In the genomic region with DNA sequence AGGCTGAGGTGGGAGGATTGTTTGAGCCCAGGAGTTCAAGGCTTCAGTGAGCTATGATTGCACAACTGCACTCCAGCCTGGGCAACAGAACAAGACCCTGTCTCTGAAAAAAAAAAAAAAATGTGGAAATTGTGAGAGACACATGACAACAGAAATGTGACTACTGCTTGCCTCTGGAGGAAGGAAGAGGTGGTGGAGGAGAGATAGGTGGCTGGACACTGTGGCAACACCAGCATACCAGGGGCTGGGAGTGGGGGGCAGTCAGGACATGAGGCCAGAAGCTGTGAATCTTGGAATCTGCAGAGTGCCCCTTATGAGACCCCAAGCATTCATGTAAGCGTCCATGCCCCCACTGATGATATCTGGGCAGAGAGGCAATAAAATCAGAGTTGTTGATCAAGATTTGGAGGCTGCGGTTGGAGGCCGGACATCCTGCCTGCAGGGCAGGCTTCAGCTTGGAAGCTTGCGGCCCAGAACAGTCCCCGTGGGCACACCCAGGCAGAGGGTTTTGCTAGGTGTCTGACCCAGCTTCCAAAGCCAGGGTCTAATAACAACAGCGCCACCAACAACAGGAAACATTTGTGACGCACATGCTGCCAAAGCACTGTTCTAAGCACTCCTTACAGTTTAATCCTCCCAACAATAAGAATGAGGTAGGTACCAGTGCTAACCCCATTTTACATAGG, we compare ENCODE assay signal across 10 cellular contexts. TPM values are rescaled to one million over a fixed set of nuclear protein-coding genes. Genes with fewer than 3 reads are reported as not detected.
DNase-seq lines count a peak whose midpoint lies in the region; ATAC-seq and TF ChIP-seq lines count a peak whose summit lies in the region.
"Had no signal": no experiment of that assay in that cellular context is flagged by ENCODE, and none has a peak within 500 bp of the region (broad histone marks: within the 10 kb centered on the region; RNA-seq: fewer than 3 reads in every experiment).

No MANE protein-coding gene starts in this region.

- H3K36me3 Mint-ChIP-seq in activated T-cell treated with anti-CD3 and anti-CD28 coated beads, Interleukin-2, amount 50 U/mL, for 4 hours (ENCODE audit: insufficient read depth), result peaks cover 2% of the 10 kb centered on the region
- H3K36me3 Mint-ChIP-seq in immature natural killer cell, result no peaks in the 10 kb centered on the region
- H3K36me3 Mint-ChIP-seq in stimulated activated memory B cell treated with anti-CD40 and anti-IgM and Interleukin-4, amounts not matched to agents 10 μg/mL and 1 μg/mL and 100 μg/mL, for 72 hours, result peaks cover 5% of the 10 kb centered on the region

- H3K27me3 Mint-ChIP-seq in activated T-cell treated with anti-CD3 and anti-CD28 coated beads, Interleukin-2, amount 50 U/mL, for 4 hours (ENCODE audit: low read depth), result no peaks in the 10 kb centered on the region
- H3K27me3 Mint-ChIP-seq in immature natural killer cell (ENCODE audit: low read depth in 3 of 3), result peaks cover 16 to 28% (median 22%) of the 10 kb centered on the region in 3 donors
- H3K27me3 Mint-ChIP-seq in stimulated activated memory B cell treated with anti-CD40 and anti-IgM and Interleukin-4, amounts not matched to agents 10 μg/mL and 1 μg/mL and 100 μg/mL, for 72 hours, result no peaks in the 10 kb centered on the region

- peaks cover 85% of the 10 kb centered on the region for H3K4me1 Mint-ChIP-seq in activated T-cell treated with anti-CD3 and anti-CD28 coated beads, Interleukin-2, amount 50 U/mL, for 4 hours (ENCODE audit: low read depth)
- peaks cover 83 to 92% of the 10 kb centered on the region in 2 donors for H3K4me1 Mint-ChIP-seq in immature natural killer cell
- H3K4me1 Mint-ChIP-seq in stimulated activated memory B cell treated with anti-CD40 and anti-IgM and Interleukin-4, amounts not matched to agents 10 μg/mL and 1 μg/mL and 100 μg/mL, for 72 hours, result peaks cover 84% of the 10 kb centered on the region

- no peaks in the 10 kb centered on the region for H3K9me3 Mint-ChIP-seq in activated T-cell treated with anti-CD3 and anti-CD28 coated beads, Interleukin-2, amount 50 U/mL, for 4 hours
- peaks cover 0 to 4% (median 0%) of the 10 kb centered on the region in 6 donors for H3K9me3 Mint-ChIP-seq in immature natural killer cell
- H3K9me3 Mint-ChIP-seq in stimulated activated memory B cell treated with anti-CD40 and anti-IgM and Interleukin-4, amounts not matched to agents 10 μg/mL and 1 μg/mL and 100 μg/mL, for 72 hours, result peaks cover 2% of the 10 kb centered on the region

- H3K27ac Mint-ChIP-seq in immature natural killer cell, result peak overlapping the region; percentile 97 to 100 (median 99)
- H3K27ac Mint-ChIP-seq in stimulated activated memory B cell treated with anti-CD40 and anti-IgM and Interleukin-4, amounts not matched to agents 10 μg/mL and 1 μg/mL and 100 μg/mL, for 72 hours, result peak overlapping the region; percentile 75

- peak; percentile 13 to 19 for ATAC-seq in activated T-cell treated with anti-CD3 and anti-CD28 coated beads, Interleukin-2, amount 50 U/mL, for 4 hours
- peak; percentile 39 for ATAC-seq in stimulated activated memory B cell treated with anti-CD40 and anti-IgM and Interleukin-4, amounts not matched to agents 10 μg/mL and 1 μg/mL and 100 μg/mL, for 72 hours
- no peak for ATAC-seq in HG02798 (IDR thresholded peaks at IDR 0.05; ENCODE audit: poor library complexity, unreplicated experiment)

- peak; percentile 16 to 22 for DNase-seq in NOMO-1 (lab: John Stamatoyannopoulos, UW; ENCODE audit: unreplicated experiment in 2 of 2)
- peak; percentile 49 for DNase-seq in activated T-cell treated with anti-CD3 and anti-CD28 coated beads, Interleukin-2, amount 50 U/mL, for 4 hours
- peak; percentile 94 to 96 (median 96) for DNase-seq in immature natural killer cell
- no peak for DNase-seq in HEK293T (ENCODE audit: extremely low spot score)
- DNase-seq in occipital lobe (lab: John Stamatoyannopoulos, UW), result no peak
- DNase-seq in NCI-H2107 (lab: John Stamatoyannopoulos, UW), result no peak

- CTCF ChIA-PET in HEK293T (lab: Yijun Ruan, JAX), result interaction anchor here (0.6 kb wide), 1 partner anchor 52 kb away, joined by 7 read pairs; no protein-coding TSS in a partner anchor

- POLR2A ChIA-PET in HEK293T (lab: Yijun Ruan, JAX), result no interaction called here

- peak overlapping the region; percentile 68 for H3K4me3 Mint-ChIP-seq in activated T-cell treated with anti-CD3 and anti-CD28 coated beads, Interleukin-2, amount 50 U/mL, for 4 hours
- peak overlapping the region; percentile 75 to 89 (median 85) for H3K4me3 Mint-ChIP-seq in immature natural killer cell
- peak overlapping the region; percentile 68 for H3K4me3 Mint-ChIP-seq in stimulated activated memory B cell treated with anti-CD40 and anti-IgM and Interleukin-4, amounts not matched to agents 10 μg/mL and 1 μg/mL and 100 μg/mL, for 72 hours

TF ChIP-seq in HEK293T, 16 proteins besides CTCF, POLR2A, EP300 and RAD21:
- no peak for TF ChIP-seq FOXK2 (IDR thresholded peaks at IDR 0.05)
- no peak for TF ChIP-seq ZNF384 (IDR thresholded peaks at IDR 0.05)
- no peak for TF ChIP-seq HDGF (IDR thresholded peaks at IDR 0.05; ENCODE audit: borderline replicate concordance)
- TF ChIP-seq SP1 (IDR thresholded peaks at IDR 0.05), result no peak
- no peak for TF ChIP-seq FOXM1 (IDR thresholded peaks at IDR 0.05; ENCODE audit: borderline replicate concordance)
- no peak for TF ChIP-seq SUZ12 (IDR thresholded peaks at IDR 0.05)
- TF ChIP-seq CTBP1 (IDR thresholded peaks at IDR 0.05; ENCODE audit: borderline replicate concordance), result no peak
- no peak for TF ChIP-seq TARDBP (IDR thresholded peaks at IDR 0.05)
- TF ChIP-seq, protein P1, sequence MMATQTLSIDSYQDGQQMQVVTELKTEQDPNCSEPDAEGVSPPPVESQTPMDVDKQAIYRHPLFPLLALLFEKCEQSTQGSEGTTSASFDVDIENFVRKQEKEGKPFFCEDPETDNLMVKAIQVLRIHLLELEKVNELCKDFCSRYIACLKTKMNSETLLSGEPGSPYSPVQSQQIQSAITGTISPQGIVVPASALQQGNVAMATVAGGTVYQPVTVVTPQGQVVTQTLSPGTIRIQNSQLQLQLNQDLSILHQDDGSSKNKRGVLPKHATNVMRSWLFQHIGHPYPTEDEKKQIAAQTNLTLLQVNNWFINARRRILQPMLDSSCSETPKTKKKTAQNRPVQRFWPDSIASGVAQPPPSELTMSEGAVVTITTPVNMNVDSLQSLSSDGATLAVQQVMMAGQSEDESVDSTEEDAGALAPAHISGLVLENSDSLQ (IDR thresholded peaks at IDR 0.05), result no peak
- no peak for TF ChIP-seq ARNT (IDR thresholded peaks at IDR 0.05)
- no peak for TF ChIP-seq FOXA1 (IDR thresholded peaks at IDR 0.05)
- TF ChIP-seq LEF1 (IDR thresholded peaks at IDR 0.05; ENCODE audit: borderline replicate concordance), result no peak
- no peak for TF ChIP-seq ELF4 (IDR thresholded peaks at IDR 0.05)
- TF ChIP-seq BHLHE40 (IDR thresholded peaks at IDR 0.05; ENCODE audit: borderline replicate concordance), result no peak
- TF ChIP-seq L3MBTL2 (conservative IDR thresholded peaks at IDR 0.05), result no peak
- no peak for TF ChIP-seq NFRKB (IDR thresholded peaks at IDR 0.05)

RNA-seq across cellular contexts. Expression of a gene that starts 16.9 kb away (rescaled TPM):
- total RNA-seq in activated T-cell treated with anti-CD3 and anti-CD28 coated beads, Interleukin-2, amount 50 U/mL, for 4 hours, result not detected
- polyA plus RNA-seq in immature natural killer cell, result not detected
- total RNA-seq in occipital lobe, result not detected
- total RNA-seq: glomerular endothelial cell, temporal lobe had no signal

RNA-seq across cellular contexts. Expression of a gene that starts 37.1 kb away (rescaled TPM):
- 10 to 100 TPM; 14.0 to 18.7 (median 17.1) TPM for total RNA-seq in activated T-cell treated with anti-CD3 and anti-CD28 coated beads, Interleukin-2, amount 50 U/mL, for 4 hours
- polyA plus RNA-seq in immature natural killer cell, result 10 to 100 TPM in 2 of 3 donors, 1 to 10 TPM in 1; 5.3 to 14.2 (median 11.8) TPM
- 3.1 TPM for total RNA-seq in occipital lobe

RNA-seq across cellular contexts. Expression of a gene that starts 57.1 kb away (rescaled TPM):
- total RNA-seq in activated T-cell treated with anti-CD3 and anti-CD28 coated beads, Interleukin-2, amount 50 U/mL, for 4 hours, result 100 to 1,000 TPM; 130 to 145 (median 144) TPM
- 10 to 100 TPM in 1 of 3 donors, 1 to 10 TPM in 1, under 1 TPM in 1; 0.29 to 10.4 (median 7.6) TPM for polyA plus RNA-seq in immature natural killer cell
- total RNA-seq in occipital lobe, result 36.0 TPM

RNA-seq across cellular contexts. Expression of a gene that starts 57.2 kb away (rescaled TPM):
- 100 to 1,000 TPM; 363 to 466 (median 421) TPM for total RNA-seq in activated T-cell treated with anti-CD3 and anti-CD28 coated beads, Interleukin-2, amount 50 U/mL, for 4 hours
- polyA plus RNA-seq in immature natural killer cell, result 100 to 1,000 TPM; 262 to 427 (median 346) TPM
- total RNA-seq in occipital lobe, result not detected

Comparison
In these comparisons a context has a peak if more than half of its experiments do, and no peak if none do; other contexts are left out.
1. DNase-seq: peak in NOMO-1 (2 of 2), activated T-cell treated with anti-CD3 and anti-CD28 coated beads, Interleukin-2, amount 50 U/mL, for 4 hours (single experiment) and immature natural killer cell (3 of 3); none in HEK293T (single experiment), occipital lobe (single experiment) and NCI-H2107 (single experiment).
2. Peak in every context shown above with its lines, with median percentiles within 50 percentile points of each other: H3K4me3 Mint-ChIP-seq.